24 cellular contexts compared by ENCODE assay signal in genomic region chr2:127541849-127542630, GRCh38. TPM values are rescaled to one million over a fixed set of nuclear protein-coding genes. Genes with fewer than 3 reads are reported as not detected.
DNase-seq lines count a peak whose midpoint lies in the region; ATAC-seq and TF ChIP-seq lines count a peak whose summit lies in the region.
"Had no signal": no experiment of that assay in that cellular context is flagged by ENCODE, and none has a peak within 500 bp of the region (broad histone marks: within the 10 kb centered on the region; RNA-seq: fewer than 3 reads in every experiment).

No MANE protein-coding gene starts in this region.

- intact Hi-C loops in esophagus muscularis mucosa (cut with DNase I), result no loop called here
- intact Hi-C loops in prostate gland (cut with DNase I), result no loop called here

- DNase-seq in NCI-H82 (lab: John Stamatoyannopoulos, UW), result peak; percentile 55
- no peak for DNase-seq in NCI-H82 treated with DMSO at 0.1 percent for 48 hours (lab: John Stamatoyannopoulos, UW; ENCODE audit: unreplicated experiment)
- peak; percentile 39 for DNase-seq in NCI-H2171 treated with DMSO at 0.1 percent for 48 hours (lab: John Stamatoyannopoulos, UW)
- peak; percentile 75 for DNase-seq in esophagus muscularis mucosa (ENCODE audit: extremely low spot score)
- DNase-seq in prostate gland (ENCODE audit: low spot score), result peak; percentile 29
- no peak for DNase-seq in activated CD4-positive, alpha-beta memory T cell treated with anti-CD3 and anti-CD28 coated beads, Interleukin-2, amount 10 ng/mL, durations not matched to agents 7 days and 5 days
- DNase-seq in NCI-H2196 treated with DMSO at 0.1 percent for 48 hours (lab: John Stamatoyannopoulos, UW; ENCODE audit: unreplicated experiment), result no peak
- DNase-seq: activated CD4-positive, alpha-beta T cell treated with anti-CD3 and anti-CD28 coated beads for 1 hour; activated naive CD8-positive, alpha-beta T cell treated with anti-CD3 and anti-CD28 coated beads for 36 hours; DMS79 treated with DMSO at 0.1 percent for 48 hours; foreskin fibroblast; islet precursor cell; natural killer cell; NCI-H774; stimulated activated CD4-positive, alpha-beta T cell treated with anti-CD3 and anti-CD28 coated beads, Interleukin-4, amount 100 ng/mL, for 24 hours; upper lobe of right lung had no signal

- H3K4me3 Mint-ChIP-seq in activated CD4-positive, alpha-beta memory T cell treated with anti-CD3 and anti-CD28 coated beads, Interleukin-2, amount 10 ng/mL, durations not matched to agents 7 days and 5 days, result no peak overlapping the region
- H3K4me3 Mint-ChIP-seq: activated naive CD8-positive, alpha-beta T cell treated with anti-CD3 and anti-CD28 coated beads for 36 hours; CD14-positive monocyte; memory B cell; natural killer cell had no signal

- H3K36me3 Mint-ChIP-seq in activated CD4-positive, alpha-beta memory T cell treated with anti-CD3 and anti-CD28 coated beads, Interleukin-2, amount 10 ng/mL, durations not matched to agents 7 days and 5 days (ENCODE audit: low read depth), result no peaks in the 10 kb centered on the region
- H3K36me3 Mint-ChIP-seq: activated naive CD8-positive, alpha-beta T cell treated with anti-CD3 and anti-CD28 coated beads for 36 hours; CD14-positive monocyte; natural killer cell had no signal

- CTCF ChIA-PET in activated CD4-positive, alpha-beta memory T cell treated with anti-CD3 and anti-CD28 coated beads, Interleukin-2, amount 10 ng/mL, durations not matched to agents 7 days and 5 days (lab: Charles Lee), result no interaction called here

- H3K4me1 ChIP-seq in esophagus muscularis mucosa (peaks cover 0 to 3% (median 0%) of the 10 kb centered on the region in 4 donors), prostate gland (replicated peaks) (no peaks in the 10 kb centered on the region)
- H3K4me1 ChIP-seq: psoas muscle, upper lobe of right lung had no signal

- no peak overlapping the region for H3K27ac Mint-ChIP-seq in activated CD4-positive, alpha-beta memory T cell treated with anti-CD3 and anti-CD28 coated beads, Interleukin-2, amount 10 ng/mL, durations not matched to agents 7 days and 5 days
- H3K27ac Mint-ChIP-seq: activated naive CD8-positive, alpha-beta T cell treated with anti-CD3 and anti-CD28 coated beads for 36 hours; memory B cell; natural killer cell had no signal

- H3K9me3 ChIP-seq in esophagus muscularis mucosa, result no peaks in the 10 kb centered on the region
- H3K9me3 ChIP-seq in prostate gland, result no peaks in the 10 kb centered on the region
- H3K9me3 ChIP-seq: body of pancreas, psoas muscle, upper lobe of right lung had no signal

- H3K27me3 Mint-ChIP-seq in activated CD4-positive, alpha-beta memory T cell treated with anti-CD3 and anti-CD28 coated beads, Interleukin-2, amount 10 ng/mL, durations not matched to agents 7 days and 5 days, result peaks cover 43% of the 10 kb centered on the region

- no peak for ATAC-seq in HG03439 (IDR thresholded peaks at IDR 0.05; ENCODE audit: unreplicated experiment)
- ATAC-seq: body of pancreas, natural killer cell, psoas muscle, upper lobe of right lung had no signal

- POLR2A ChIA-PET in activated CD4-positive, alpha-beta memory T cell treated with anti-CD3 and anti-CD28 coated beads, Interleukin-2, amount 10 ng/mL, durations not matched to agents 7 days and 5 days (lab: Charles Lee), result no interaction called here

- 89% methylated on average over 5 of the region's 9 CpGs for WGBS in esophagus muscularis mucosa
- 64% methylated on average over 9 of the region's 9 CpGs for WGBS in prostate gland

- TF ChIP-seq CTCF in esophagus muscularis mucosa (IDR thresholded peaks at IDR 0.05) (no peak), prostate gland (IDR thresholded peaks at IDR 0.05) (no peak)

- no peak for TF ChIP-seq EP300 in esophagus muscularis mucosa (IDR thresholded peaks at IDR 0.05)

- no peaks in the 10 kb centered on the region for H3K9me3 Mint-ChIP-seq in activated CD4-positive, alpha-beta memory T cell treated with anti-CD3 and anti-CD28 coated beads, Interleukin-2, amount 10 ng/mL, durations not matched to agents 7 days and 5 days
- H3K9me3 Mint-ChIP-seq: activated naive CD8-positive, alpha-beta T cell treated with anti-CD3 and anti-CD28 coated beads for 36 hours; natural killer cell had no signal

- H3K27me3 ChIP-seq in esophagus muscularis mucosa, result peaks cover 0 to 3% (median 0%) of the 10 kb centered on the region in 4 donors
- no peaks in the 10 kb centered on the region for H3K27me3 ChIP-seq in prostate gland (replicated peaks; ENCODE audit: insufficient read depth)
- H3K27me3 ChIP-seq: body of pancreas, upper lobe of right lung had no signal

- H3K36me3 ChIP-seq in esophagus muscularis mucosa (no peaks in the 10 kb centered on the region), prostate gland (no peaks in the 10 kb centered on the region)
- H3K36me3 ChIP-seq: upper lobe of right lung had no signal

- TF ChIP-seq POLR2A in esophagus muscularis mucosa (IDR thresholded peaks at IDR 0.05; ENCODE audit: low read depth), result no peak
- TF ChIP-seq POLR2A in prostate gland (IDR thresholded peaks at IDR 0.05), result no peak

- H3K4me3 ChIP-seq in esophagus muscularis mucosa (no peak overlapping the region), prostate gland (no peak overlapping the region)
- H3K4me3 ChIP-seq: body of pancreas, coronary artery, PC-9, psoas muscle, upper lobe of right lung had no signal

- H3K27ac ChIP-seq in esophagus muscularis mucosa (replicated peaks in 1 of 4), result no peak overlapping the region
- H3K27ac ChIP-seq in prostate gland, result no peak overlapping the region
- H3K27ac ChIP-seq: coronary artery, KMS-11, PC-9, psoas muscle, upper lobe of right lung had no signal

- H3K4me1 Mint-ChIP-seq in activated CD4-positive, alpha-beta memory T cell treated with anti-CD3 and anti-CD28 coated beads, Interleukin-2, amount 10 ng/mL, durations not matched to agents 7 days and 5 days, result no peaks in the 10 kb centered on the region
- H3K4me1 Mint-ChIP-seq: activated naive CD8-positive, alpha-beta T cell treated with anti-CD3 and anti-CD28 coated beads for 36 hours; natural killer cell had no signal

RNA-seq across cellular contexts. Expression of gene MYO7B, which starts 6.6 kb away (rescaled TPM):
- total RNA-seq in esophagus muscularis mucosa, result under 1 TPM in 3 of 4 donors, not detected in 1; 0.19 to 0.98 (median 0.33) TPM
- 1 to 10 TPM in 1 of 2 donors, not detected in 1; 1.4 TPM for total RNA-seq in prostate gland
- under 1 TPM; 0.13 to 0.18 TPM for total RNA-seq in activated CD4-positive, alpha-beta memory T cell treated with anti-CD3 and anti-CD28 coated beads, Interleukin-2, amount 10 ng/mL, durations not matched to agents 7 days and 5 days
- total RNA-seq: PC-9 had no signal

RNA-seq across cellular contexts. Expression of gene IWS1, which starts 15.8 kb away (rescaled TPM):
- total RNA-seq in esophagus muscularis mucosa (10 to 100 TPM; 32.6 to 38.1 (median 34.7) TPM), prostate gland (10 to 100 TPM; 36.6 to 42.3 TPM)
- total RNA-seq in activated CD4-positive, alpha-beta memory T cell treated with anti-CD3 and anti-CD28 coated beads, Interleukin-2, amount 10 ng/mL, durations not matched to agents 7 days and 5 days, result 10 to 100 TPM; 40.8 to 43.3 TPM

Comparison
In these comparisons a context has a peak if more than half of its experiments do, and no peak if none do; other contexts are left out.
1. DNase-seq: peak in NCI-H82 (single experiment), NCI-H2171 treated with DMSO at 0.1 percent for 48 hours (single experiment), esophagus muscularis mucosa (single experiment) and prostate gland (single experiment); none in NCI-H82 treated with DMSO at 0.1 percent for 48 hours (single experiment), activated CD4-positive, alpha-beta memory T cell treated with anti-CD3 and anti-CD28 coated beads, Interleukin-2, amount 10 ng/mL, durations not matched to agents 7 days and 5 days (single experiment) and NCI-H2196 treated with DMSO at 0.1 percent for 48 hours (single experiment).